11 cellular contexts compared by ENCODE assay signal in genomic region chr1:170661646-170662411, GRCh38. TPM values are rescaled to one million over a fixed set of nuclear protein-coding genes. Genes with fewer than 3 reads are reported as not detected.
DNase-seq lines count a peak whose midpoint lies in the region; ATAC-seq lines count a peak whose summit lies in the region.
"Had no signal": no experiment of that assay in that cellular context is flagged by ENCODE, and none has a peak within 500 bp of the region (broad histone marks: within the 10 kb centered on the region; RNA-seq: fewer than 3 reads in every experiment).

No MANE protein-coding gene starts in this region.

- H3K27me3 ChIP-seq in SJSA1 (replicated peaks) = peaks cover 6% of the 10 kb centered on the region

- intact Hi-C loops in Right ventricle myocardium superior (cut with DNase I) = loop anchor here (10.0 kb wide), 2 partner anchors 127 to 223 kb away; partner anchors contain the start of gene GORAB

- DNase-seq in DMS53 (lab: John Stamatoyannopoulos, UW) (peak; percentile 56), SJSA1 (ENCODE audit: low read depth in 1 of 2, low spot score in 2 of 2) (peak; percentile 39 to 51), Right ventricle myocardium superior (peak; percentile 57), retina (peak; percentile 62), cerebellar nuclear complex (lab: John Stamatoyannopoulos, UW) (no peak), NCI-H748 (lab: John Stamatoyannopoulos, UW; ENCODE audit: unreplicated experiment) (no peak)
- no peak for DNase-seq in activated CD4-positive, CD25-positive, alpha-beta regulatory T cell (lab: John Stamatoyannopoulos, UW)
- DNase-seq: activated effector memory CD4-positive, alpha-beta T cell treated with Interleukin-2 at 50 U/mL for 16 hours had no signal

- H3K9me3 ChIP-seq in SJSA1 (replicated peaks) = no peaks in the 10 kb centered on the region

- peak overlapping the region; percentile 18 for H3K4me3 ChIP-seq in SJSA1

- ATAC-seq in Right ventricle myocardium superior (ENCODE audit: poor library complexity) (peak; percentile 49), HG02798 (IDR thresholded peaks at IDR 0.05; ENCODE audit: poor library complexity, unreplicated experiment) (no peak)
- ATAC-seq: stimulated activated effector memory CD8-positive, alpha-beta T cell treated with anti-CD3 and anti-CD28 coated beads, Interleukin-12 subunit alpha, Interleukin-12 subunit beta, amount 100 ng/mL, for 72 hours had no signal

- no peak overlapping the region for H3K27ac ChIP-seq in SJSA1

- H3K36me3 ChIP-seq in SJSA1 = no peaks in the 10 kb centered on the region

- H3K4me1 ChIP-seq in SJSA1 (replicated peaks) = peaks cover 20% of the 10 kb centered on the region

RNA-seq across cellular contexts. Expression of gene PRRX1, which starts 2.1 kb away (rescaled TPM):
- 1.2 and 1.6 TPM in 2 replicates for total RNA-seq in SJSA1 (2014; rRNA removed; shearing (Covaris generic))
- 35.8 TPM for total RNA-seq in Right ventricle myocardium superior
- total RNA-seq: mononuclear cell had no signal

Comparison
In these comparisons a context has a peak if more than half of its experiments do, and no peak if none do; other contexts are left out.
1. DNase-seq: peak in DMS53 (single experiment), SJSA1 (2 of 2), Right ventricle myocardium superior (single experiment) and retina (single experiment); none in cerebellar nuclear complex (0 of 2), activated CD4-positive, CD25-positive, alpha-beta regulatory T cell (0 of 4) and NCI-H748 (single experiment).
2. RNA of gene PRRX1, which starts 2.1 kb away (total RNA-seq): 35.8 TPM in Right ventricle myocardium superior (single experiment); 1.2 to 1.6 TPM in SJSA1; every median in the first group is over 10 times any median in the second.